ENCODE assay signal across 1 cellular context in genomic region chr20:33687993-33688937, GRCh38.
TF ChIP-seq lines count a peak whose summit lies in the region.

No MANE protein-coding gene starts in this region.

TF ChIP-seq in HepG2, 621 proteins besides CTCF, POLR2A, EP300 and RAD21 (continued from another document):
- TF ChIP-seq ZBTB26 (CRISPR knock-in tag; IDR thresholded peaks at IDR 0.05; ENCODE audit: borderline replicate concordance), result no peak
- no peak for TF ChIP-seq DRAP1 (CRISPR knock-in tag; IDR thresholded peaks at IDR 0.05)
- TF ChIP-seq NFE2L2 (IDR thresholded peaks at IDR 0.05; ENCODE audit: low read length), result 0 out of 2 replicates have a peak, but pooled peaks have one; percentile 4
- TF ChIP-seq ZNF33B (CRISPR knock-in tag; IDR thresholded peaks at IDR 0.05), result no peak
- TF ChIP-seq LBX2 (CRISPR knock-in tag; IDR thresholded peaks at IDR 0.05; ENCODE audit: borderline replicate concordance), result no peak
- TF ChIP-seq PHF5A (CRISPR knock-in tag; IDR thresholded peaks at IDR 0.05; ENCODE audit: low read depth, unreplicated experiment), result no peak
- no peak for TF ChIP-seq ZNF546 (CRISPR knock-in tag; conservative IDR thresholded peaks at IDR 0.05)
- no peak for TF ChIP-seq RXRA (CRISPR knock-in tag; IDR thresholded peaks at IDR 0.05)
- no peak for TF ChIP-seq ZNF10 (CRISPR knock-in tag; IDR thresholded peaks at IDR 0.05; ENCODE audit: borderline replicate concordance, low read depth)
- no peak for TF ChIP-seq ZNF430 (CRISPR knock-in tag; IDR thresholded peaks at IDR 0.05)
- TF ChIP-seq MTERF4 (CRISPR knock-in tag; IDR thresholded peaks at IDR 0.05), result no peak
- TF ChIP-seq CREB3 (CRISPR knock-in tag; IDR thresholded peaks at IDR 0.05), result no peak
- TF ChIP-seq ZNF264 (CRISPR knock-in tag; IDR thresholded peaks at IDR 0.05), result no peak
- 0 out of 2 replicates have a peak, but pooled peaks have one; percentile 68 for TF ChIP-seq RORA (CRISPR knock-in tag; IDR thresholded peaks at IDR 0.05)
